8 cellular contexts compared by ENCODE assay signal in the genomic region with DNA sequence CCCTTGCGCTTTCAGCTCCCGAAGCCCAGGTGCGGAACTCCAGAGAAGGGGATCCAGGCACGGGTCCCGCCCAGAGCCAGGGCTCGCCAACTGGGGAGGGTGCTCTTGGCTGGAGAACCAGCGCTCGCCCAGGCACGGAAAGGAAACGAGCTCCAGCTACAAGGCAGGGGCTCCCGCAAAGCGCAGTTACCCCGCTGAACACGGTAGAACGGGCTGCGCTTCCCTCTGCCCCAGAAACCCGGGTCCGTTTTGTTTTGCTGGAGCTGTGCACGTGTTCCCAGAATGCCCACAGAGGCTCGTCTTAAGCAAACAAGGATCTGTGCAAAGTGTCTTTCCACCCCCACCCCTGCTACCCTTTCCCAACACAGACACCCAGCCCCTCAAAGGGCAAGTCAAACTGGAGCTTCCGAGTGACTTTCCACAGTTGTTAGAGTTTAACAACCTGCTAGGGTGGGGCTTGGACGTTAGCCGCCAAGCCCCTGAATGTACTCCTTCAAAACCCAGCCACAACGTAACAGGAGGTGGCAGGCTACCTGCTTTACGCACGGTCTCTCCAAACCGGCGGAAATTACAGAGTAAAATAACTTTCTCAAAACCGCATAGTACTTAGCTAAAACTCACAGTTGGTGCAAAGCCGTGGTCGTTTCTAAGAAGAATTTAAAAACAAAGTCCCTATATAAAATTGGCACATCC. TPM values are rescaled to one million over a fixed set of nuclear protein-coding genes. Genes with fewer than 3 reads are reported as not detected.
A peak's percentile ranks its signal among the peaks of the same experiment; 100 is the strongest.
DNase-seq lines count a peak whose midpoint lies in the region; ATAC-seq and TF ChIP-seq lines count a peak whose summit lies in the region.

No MANE protein-coding gene starts in this region.

- H3K27ac ChIP-seq in BLaER1, result peak overlapping the region; percentile 90
- peak overlapping the region; percentile 95 for H3K27ac ChIP-seq in temporal lobe (ENCODE audit: low read depth, low read length)

- H3K4me2 ChIP-seq in BLaER1, result peak overlapping the region; percentile 83

- no peak for TF ChIP-seq CTCF in nephron progenitor cell (IDR thresholded peaks at IDR 0.05)

- H3K4me3 Mint-ChIP-seq in nephron progenitor cell, result peak overlapping the region; percentile 94

- H3K9me3 ChIP-seq in BLaER1, result no peaks in the 10 kb centered on the region

- H3K4me1 Mint-ChIP-seq in nephron progenitor cell, result peaks cover 20% of the 10 kb centered on the region

- H4K20me1 ChIP-seq in BLaER1, result no peaks in the 10 kb centered on the region

- H3K36me3 Mint-ChIP-seq in nephron progenitor cell (ENCODE audit: low read depth), result no peaks in the 10 kb centered on the region

- H3K27me3 Mint-ChIP-seq in nephron progenitor cell (ENCODE audit: low read depth, poor library complexity), result peaks cover 31% of the 10 kb centered on the region

- no peak for ATAC-seq in HG02588 (IDR thresholded peaks at IDR 0.05; ENCODE audit: unreplicated experiment)

- no peak overlapping the region for H3K27ac Mint-ChIP-seq in nephron progenitor cell

- peaks cover 55% of the 10 kb centered on the region for H3K4me1 ChIP-seq in BLaER1

- H3K27me3 ChIP-seq in BLaER1 (no peaks in the 10 kb centered on the region), H7 (ENCODE audit: control insufficient read depth, insufficient read depth, low read length) (peaks cover 7% of the 10 kb centered on the region)

- H3K4me3 ChIP-seq in BLaER1 (peak overlapping the region; percentile 83), H7 (ENCODE audit: insufficient read depth, low read depth, low read length) (peak overlapping the region; percentile 82)

- peaks cover 3% of the 10 kb centered on the region for H3K9me3 Mint-ChIP-seq in nephron progenitor cell

- H3K36me3 ChIP-seq in BLaER1 (peaks cover 5% of the 10 kb centered on the region; the same call in 1 of the 2 replicates), H7 (replicated peaks; ENCODE audit: control insufficient read depth, insufficient read depth, low read length) (no peaks in the 10 kb centered on the region)

- H3K9ac ChIP-seq in BLaER1, result peak overlapping the region; percentile 92

- peak; percentile 75 for DNase-seq in H7
- peak; percentile 39 for DNase-seq in NOMO-1 treated with DMSO at 0.1 percent for 48 hours (lab: John Stamatoyannopoulos, UW; ENCODE audit: unreplicated experiment)
- DNase-seq in activated T-helper 1 cell treated with anti-CD3 and anti-CD28 coated beads, Interleukin-2, amount 50 U/mL, for 16 hours (ENCODE audit: low read depth in 1 of 2, low spot score in 1 of 2), result peak; percentile 28 to 30
- DNase-seq in fibroblast of peridontal ligament (ENCODE audit: extremely low read depth), result peak; percentile 3
- DNase-seq in nephron progenitor cell, result peak; percentile 50

RNA-seq across cellular contexts. Expression of gene RNF125, which starts 0.8 kb away (rescaled TPM):
- total RNA-seq in H7 (2014; rRNA removed; shearing (Covaris generic)), result 12.1 and 19.7 TPM in 2 replicates
- total RNA-seq in temporal lobe, result 1.7 TPM

Comparison
In these comparisons a context has a peak if more than half of its experiments do, and no peak if none do; other contexts are left out.
1. DNase-seq: peak in every context shown above with its lines; median percentile 75 in H7; 50 in nephron progenitor cell; 39 in NOMO-1 treated with DMSO at 0.1 percent for 48 hours; 29 in activated T-helper 1 cell treated with anti-CD3 and anti-CD28 coated beads, Interleukin-2, amount 50 U/mL, for 16 hours; 3 in fibroblast of peridontal ligament.